ENCODE assay signal across 25 cellular contexts in the genomic region with DNA sequence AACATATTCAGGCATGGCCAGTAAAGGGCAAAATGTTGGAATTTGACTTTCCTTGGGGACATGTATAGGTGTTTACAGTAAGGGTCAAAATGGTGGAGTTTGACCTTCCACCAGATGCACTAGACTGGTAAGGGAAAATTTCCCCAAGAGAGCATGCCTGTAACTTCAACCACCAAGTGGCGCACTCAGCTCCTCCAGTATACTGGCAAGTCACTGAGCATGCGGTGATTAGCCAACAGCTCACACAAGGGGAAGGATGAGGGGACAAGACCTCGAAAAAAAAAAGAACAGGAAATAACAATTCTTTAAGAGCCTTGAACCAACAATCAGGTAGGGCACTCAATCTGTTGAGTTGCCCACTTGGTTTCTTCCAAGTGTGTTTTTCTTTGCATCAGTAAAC.
DNase-seq lines count a peak whose midpoint lies in the region; ATAC-seq, FAIRE-seq and TF ChIP-seq lines count a peak whose summit lies in the region.
"Had no signal": no experiment of that assay in that cellular context is flagged by ENCODE, and none has a peak within 500 bp of the region (broad histone marks: within the 10 kb centered on the region; RNA-seq: fewer than 3 reads in every experiment).

No MANE protein-coding gene starts in this region.

- H3K27ac ChIP-seq in HepG2 (ENCODE audit: extremely low read length, insufficient read depth, low read length): no peak overlapping the region
- H3K27ac ChIP-seq in right lobe of liver: no peak overlapping the region
- H3K27ac ChIP-seq in right atrium auricular region: no peak overlapping the region
- H3K27ac ChIP-seq: adrenal gland, brain microvascular endothelial cell, foreskin keratinocyte, prostate gland, RWPE1 had no signal

- H3K4me3 ChIP-seq in HepG2 (replicated peaks in 1 of 3; ENCODE audit: insufficient read depth in 1 of 3, low read depth in 2 of 3, low read length in 3 of 3) (no peak overlapping the region), right lobe of liver (no peak overlapping the region), NB4 (ENCODE audit: low read depth, low read length) (no peak overlapping the region), right atrium auricular region (no peak overlapping the region)
- H3K4me3 ChIP-seq: adrenal gland, prostate gland had no signal

- no peaks in the 10 kb centered on the region for H3K79me2 ChIP-seq in HepG2 (ENCODE audit: insufficient read depth, low read length)

- POLR2A ChIA-PET in HepG2 (lab: Yijun Ruan, JAX): no interaction called here

- H3K36me3 ChIP-seq in HepG2 (replicated peaks in 1 of 2; ENCODE audit: control insufficient read depth in 1 of 2, insufficient read depth in 2 of 2, low read length in 2 of 2) (no peaks in the 10 kb centered on the region), right lobe of liver (no peaks in the 10 kb centered on the region), right atrium auricular region (no peaks in the 10 kb centered on the region)
- H3K36me3 ChIP-seq: adrenal gland, brain microvascular endothelial cell, prostate gland had no signal

- H3K9ac ChIP-seq in HepG2 (ENCODE audit: insufficient read depth, low read depth, low read length): no peak overlapping the region

- TF ChIP-seq POLR2A in HepG2 (IDR thresholded peaks at IDR 0.05; ENCODE audit: insufficient read depth in 1 of 2, low read depth in 2 of 2, low read length in 2 of 2): no peak
- TF ChIP-seq POLR2A in right lobe of liver (IDR thresholded peaks at IDR 0.05): no peak
- no peak for TF ChIP-seq POLR2A in NB4 (IDR thresholded peaks at IDR 0.05; ENCODE audit: extremely low read depth, insufficient read length)

- CTCF ChIA-PET in HepG2 (lab: Yijun Ruan, JAX; ENCODE audit: low intra/inter-chr PET ratio, low total read pairs): no interaction called here

- intact Hi-C loops in HepG2 (cut with micrococcal nuclease; ENCODE audit: unreplicated experiment) (loop anchor here (2.0 kb wide), 1 partner anchor 693 kb away; no protein-coding TSS in a partner anchor), right lobe of liver (cut with DNase I) (no loop called here)

- no peaks in the 10 kb centered on the region for H3K9me3 ChIP-seq in HepG2 (ENCODE audit: low read length)
- no peaks in the 10 kb centered on the region for H3K9me3 ChIP-seq in right lobe of liver
- H3K9me3 ChIP-seq in right atrium auricular region: no peaks in the 10 kb centered on the region
- H3K9me3 ChIP-seq: adrenal gland, prostate gland had no signal

- no peaks in the 10 kb centered on the region for H3K27me3 ChIP-seq in HepG2 (ENCODE audit: control insufficient read depth in 1 of 2, insufficient read depth in 2 of 2, low read length in 2 of 2)
- H3K27me3 ChIP-seq in right lobe of liver: no peaks in the 10 kb centered on the region
- no peaks in the 10 kb centered on the region for H3K27me3 ChIP-seq in right atrium auricular region
- H3K27me3 ChIP-seq: adrenal gland, brain microvascular endothelial cell, foreskin keratinocyte had no signal

- TF ChIP-seq EP300 in HepG2 (IDR thresholded peaks at IDR 0.05; ENCODE audit: low read depth in 2 of 2, low read length in 2 of 2): no peak
- TF ChIP-seq EP300 in HepG2 (CRISPR knock-in tag; IDR thresholded peaks at IDR 0.05; ENCODE audit: borderline replicate concordance): no peak

- ATAC-seq in HepG2: peak; percentile 79
- no peak for ATAC-seq in right lobe of liver
- ATAC-seq: activated CD8-positive, alpha-beta T cell treated with anti-CD3 and anti-CD28 coated beads, Interleukin-2, amount 10 ng/mL, durations not matched to agents 7 days and 5 days; foreskin keratinocyte had no signal

- FAIRE-seq in HepG2 (lab: Jason Lieb, UNC): no peak

- in situ Hi-C loops in HepG2 (cut with HindIII; ENCODE audit: extremely low pct_ligation_motif_present, low pct_unique_long_range_greater_than_20kb): no loop called here

- WGBS in HepG2 (ENCODE audit: low lambda C conversion rate): 0% methylated on average over 3 of the region's 3 CpGs
- WGBS in right lobe of liver (ENCODE audit: insufficient coverage, low coverage, low lambda C conversion rate, missing lambda C conversion rate): 49% methylated on average over 3 of the region's 3 CpGs

- TF ChIP-seq RAD21 in HepG2 (CRISPR knock-in tag; IDR thresholded peaks at IDR 0.05): no peak

- BruUV-seq in HepG2 (replicated peaks; lab: Mats Ljungman, UMichigan): no TSS peak

- H3K4me1 ChIP-seq in HepG2 (ENCODE audit: insufficient read depth, low read length) (no peaks in the 10 kb centered on the region), right lobe of liver (no peaks in the 10 kb centered on the region), right atrium auricular region (no peaks in the 10 kb centered on the region)
- H3K4me1 ChIP-seq: adrenal gland, foreskin keratinocyte, prostate gland had no signal

- H4K20me1 ChIP-seq in HepG2 (ENCODE audit: insufficient read depth, low read length): no peaks in the 10 kb centered on the region

- no peak overlapping the region for H3K4me2 ChIP-seq in HepG2 (ENCODE audit: low read depth, low read length)

- TF ChIP-seq CTCF in HepG2 (CRISPR knock-in tag; IDR thresholded peaks at IDR 0.05) (peak; percentile 40; the same call in 1 of the 2 replicates), right lobe of liver (IDR thresholded peaks at IDR 0.05) (no peak), NB4 (IDR thresholded peaks at IDR 0.05; ENCODE audit: low read depth, low read length) (peak; percentile 26), right atrium auricular region (IDR thresholded peaks at IDR 0.05) (no peak)

- DNase-seq in HepG2 (ENCODE audit: low spot score) (peak; percentile 14), right lobe of liver (no peak), NB4 (ENCODE audit: low read depth) (peak; percentile 46), RPMI8226 (peak; percentile 9), AG20443 (ENCODE audit: low spot score) (no peak), right atrium auricular region (ENCODE audit: low spot score) (no peak), GM19238 (ENCODE audit: insufficient read length, low spot score) (no peak)
- DNase-seq in activated effector memory CD4-positive, alpha-beta T cell treated with Interleukin-2 at 50 U/mL for 16 hours: no peak
- DNase-seq: activated CD4-positive, CD25-positive, alpha-beta regulatory T cell treated with anti-CD3 and anti-CD28 coated beads, Interleukin-2, amount 50 U/mL, for 72 hours; activated CD8-positive, alpha-beta T cell treated with anti-CD3 and anti-CD28 coated beads, Interleukin-2, amount 10 ng/mL, durations not matched to agents 7 days and 5 days; activated naive CD4-positive, alpha-beta T cell; activated T-cell treated with anti-CD3 and anti-CD28 coated beads, Interleukin-2, amount 50 U/mL, for 1 hour; brain microvascular endothelial cell; CD4-positive, CD25-positive, alpha-beta regulatory T cell; effector CD8-positive, alpha-beta T cell; foreskin keratinocyte; hippocampal formation; Kasumi-1; NCI-H1436 treated with DMSO at 0.1 percent for 48 hours; stimulated activated CD4-positive, alpha-beta T cell treated with anti-CD3 and anti-CD28 coated beads, Interleukin-1b, Interleukin-23, amount 100 ng/mL, for 48 hours; substantia nigra; T1000 had no signal

- H2AFZ ChIP-seq in HepG2 (ENCODE audit: low read length): no peak overlapping the region

TF ChIP-seq in HepG2, 621 proteins besides CTCF, POLR2A, EP300 and RAD21:
- TF ChIP-seq ZNF839 (CRISPR knock-in tag; IDR thresholded peaks at IDR 0.05; ENCODE audit: borderline replicate concordance) (no peak), STAG1 (CRISPR knock-in tag; IDR thresholded peaks at IDR 0.05) (0 out of 2 replicates have a peak, but pooled peaks have one; percentile 8)
TF ChIP-seq in HepG2: peak in this region for 1.

Comparison
In these comparisons a context has a peak if more than half of its experiments do, and no peak if none do; other contexts are left out.
1. DNase-seq: peak in HepG2 (single experiment), NB4 (single experiment) and RPMI8226 (single experiment); none in right lobe of liver (0 of 3), activated effector memory CD4-positive, alpha-beta T cell treated with Interleukin-2 at 50 U/mL for 16 hours (single experiment), AG20443 (single experiment), right atrium auricular region (single experiment) and GM19238 (single experiment).
2. CTCF ChIP-seq: peak in HepG2 (single experiment) and NB4 (single experiment); none in right lobe of liver (0 of 4) and right atrium auricular region (0 of 2).